ENCODE assay signal across 27 cellular contexts in the genomic region with DNA sequence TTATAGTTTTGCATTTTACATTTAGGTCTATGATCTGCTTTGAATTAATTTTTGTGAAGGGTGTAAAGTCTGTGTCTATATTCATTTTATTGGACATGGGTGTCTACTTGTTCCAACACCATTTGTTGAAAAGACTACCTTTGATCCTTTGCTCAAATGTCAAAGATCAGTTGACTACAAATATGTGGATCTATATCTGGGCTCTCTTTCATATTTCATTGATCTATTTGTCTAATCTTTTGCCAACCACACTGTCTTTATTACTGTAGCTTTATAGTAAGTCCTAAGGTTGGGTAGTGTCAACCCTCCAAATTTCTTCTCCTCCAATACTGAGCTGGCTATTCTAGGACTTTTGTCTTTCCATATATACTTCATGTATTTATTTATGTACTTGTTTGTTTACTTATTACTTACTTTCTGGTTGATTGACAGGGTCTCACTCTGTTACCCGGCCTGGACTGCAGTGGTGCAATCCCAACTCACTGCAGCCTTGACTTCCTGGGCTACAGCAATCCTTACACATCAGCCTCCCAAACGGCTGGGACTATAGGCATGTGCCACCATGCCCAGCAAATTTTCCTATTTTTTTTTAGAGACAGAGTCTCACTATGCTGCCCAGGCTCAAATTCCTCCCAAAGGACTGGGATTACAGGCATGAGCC. TPM values are rescaled to one million over a fixed set of nuclear protein-coding genes. Genes with fewer than 3 reads are reported as not detected.
DNase-seq lines count a peak whose midpoint lies in the region; ATAC-seq, FAIRE-seq and TF ChIP-seq lines count a peak whose summit lies in the region.
"Had no signal": no experiment of that assay in that cellular context is flagged by ENCODE, and none has a peak within 500 bp of the region (broad histone marks: within the 10 kb centered on the region; RNA-seq: fewer than 3 reads in every experiment).

No MANE protein-coding gene starts in this region.

- H3K9me3 Mint-ChIP-seq in CD8-positive, alpha-beta T cell = no peaks in the 10 kb centered on the region
- H3K9me3 Mint-ChIP-seq: CD4-positive, alpha-beta T cell; CD8-positive, alpha-beta memory T cell had no signal

- H3K36me3 ChIP-seq in CD8-positive, alpha-beta T cell (ENCODE audit: insufficient read depth, low read length) = peaks cover 24% of the 10 kb centered on the region
- H3K36me3 ChIP-seq in liver (ENCODE audit: control insufficient read depth in 4 of 4, insufficient read depth in 3 of 4, low read depth in 1 of 4, low read length in 3 of 4) = peaks cover 0 to 13% (median 3%) of the 10 kb centered on the region in 4 donors
- peaks cover 8 to 13% of the 10 kb centered on the region in 2 donors for H3K36me3 ChIP-seq in small intestine (ENCODE audit: control insufficient read depth in 2 of 2, insufficient read depth in 2 of 2, low read length in 2 of 2)

- H3K9me3 ChIP-seq in CD8-positive, alpha-beta T cell (ENCODE audit: low read length) = no peaks in the 10 kb centered on the region
- H3K9me3 ChIP-seq in liver (ENCODE audit: control insufficient read depth in 4 of 4, low read length in 3 of 4) (no peaks in the 10 kb centered on the region), small intestine (ENCODE audit: control insufficient read depth, low read depth) (no peaks in the 10 kb centered on the region)
- H3K9me3 ChIP-seq: A549, Caco-2 had no signal

- H3K27me3 ChIP-seq in CD8-positive, alpha-beta T cell (ENCODE audit: insufficient read depth, low read length) = no peaks in the 10 kb centered on the region
- H3K27me3 ChIP-seq in liver (ENCODE audit: control insufficient read depth in 4 of 4, insufficient read depth in 4 of 4, low read length in 3 of 4) (no peaks in the 10 kb centered on the region), small intestine (ENCODE audit: control insufficient read depth in 2 of 2, insufficient read depth in 2 of 2, low read length in 2 of 2) (no peaks in the 10 kb centered on the region)
- H3K27me3 ChIP-seq: BLaER1 treated with 17β-estradiol and CSF1 and Interleukin-3, amounts not matched to agents 10 nM and 100 nM had no signal

- no peak overlapping the region for H3K27ac ChIP-seq in CD8-positive, alpha-beta T cell (ENCODE audit: low read depth, low read length)
- no peak overlapping the region for H3K27ac ChIP-seq in liver (ENCODE audit: low read depth in 1 of 2, low read length in 2 of 2)
- no peak overlapping the region for H3K27ac ChIP-seq in small intestine (ENCODE audit: low read depth in 1 of 2, low read length in 1 of 2)
- H3K27ac ChIP-seq: 22Rv1; A549; BLaER1 treated with 17β-estradiol and CSF1 and Interleukin-3, amounts not matched to agents 10 nM and 100 nM; C4-2B had no signal

- FAIRE-seq in small intestine (lab: Jason Lieb, UNC) = no peak
- FAIRE-seq: A549, GM12878, GM12892, GM19239 had no signal

- no peak overlapping the region for H3K4me3 Mint-ChIP-seq in CD8-positive, alpha-beta T cell
- H3K4me3 Mint-ChIP-seq: B cell; CD4-positive, alpha-beta T cell; CD8-positive, alpha-beta memory T cell had no signal

- no peak overlapping the region for H3K9ac ChIP-seq in liver (ENCODE audit: low read depth in 1 of 2, low read length in 2 of 2)
- H3K9ac ChIP-seq: BLaER1 treated with 17β-estradiol and CSF1 and Interleukin-3, amounts not matched to agents 10 nM and 100 nM had no signal

- 45% methylated on average over 2 of the region's 2 CpGs for WGBS in liver
- 82 to 95% (median 88%) methylated on average over 2 of the region's 2 CpGs for WGBS in small intestine, 3 donors

- DNase-seq in CD8-positive, alpha-beta T cell = no peak
- DNase-seq in left lobe of liver (ENCODE audit: low spot score) (no peak), small intestine (peak; percentile 10), kidney glomerular epithelial cell (lab: John Stamatoyannopoulos, UW) (no peak), NCI-H69 (lab: John Stamatoyannopoulos, UW) (no peak)
- DNase-seq: AML-193; Caco-2; Calu3; CD4-positive, alpha-beta T cell; CD8-positive, alpha-beta memory T cell; DMS 273 treated with DMSO at 0.1 percent for 48 hours; DMS153; DMS53; DMS79; DND-41; EL; GDM1 had no signal

- no peak overlapping the region for H3K4me3 ChIP-seq in CD8-positive, alpha-beta T cell (ENCODE audit: low read depth, low read length)
- H3K4me3 ChIP-seq in liver (ENCODE audit: low read depth in 1 of 3, low read length in 3 of 3) (no peak overlapping the region), small intestine (ENCODE audit: low read depth in 1 of 2, low read length in 2 of 2) (no peak overlapping the region)
- H3K4me3 ChIP-seq: A549; BLaER1 treated with 17β-estradiol and CSF1 and Interleukin-3, amounts not matched to agents 10 nM and 100 nM; GM12878 had no signal

- TF ChIP-seq RAD21 in liver (IDR thresholded peaks at IDR 0.05) = no peak

- no peaks in the 10 kb centered on the region for H3K4me1 ChIP-seq in CD8-positive, alpha-beta T cell (ENCODE audit: insufficient read depth, low read length)
- peaks cover 4 to 21% (median 15%) of the 10 kb centered on the region in 4 donors for H3K4me1 ChIP-seq in liver (ENCODE audit: control insufficient read depth in 4 of 4, insufficient read depth in 4 of 4, low read length in 3 of 4)
- H3K4me1 ChIP-seq in small intestine (ENCODE audit: control insufficient read depth in 2 of 2, insufficient read depth in 1 of 2, low read depth in 1 of 2, low read length in 1 of 2) = no peaks in the 10 kb centered on the region
- H3K4me1 ChIP-seq: A549; BLaER1 treated with 17β-estradiol and CSF1 and Interleukin-3, amounts not matched to agents 10 nM and 100 nM; Caco-2 had no signal

- intact Hi-C loops in CD8-positive, alpha-beta T cell (cut with DNase I, micrococcal nuclease) = no loop called here

- POLR2A ChIA-PET in CD8-positive, alpha-beta T cell (lab: Charles Lee) = no interaction called here

- no peaks in the 10 kb centered on the region for H3K4me1 Mint-ChIP-seq in CD8-positive, alpha-beta T cell (ENCODE audit: low read depth)
- H3K4me1 Mint-ChIP-seq: B cell had no signal

- TF ChIP-seq POLR2A in GM18505 (IDR thresholded peaks at IDR 0.05; ENCODE audit: borderline replicate concordance, extremely low read depth, insufficient read depth, insufficient read length) = no peak

- H3K36me3 Mint-ChIP-seq in CD8-positive, alpha-beta T cell = peaks cover 87% of the 10 kb centered on the region

- H3K27me3 Mint-ChIP-seq in CD8-positive, alpha-beta T cell (ENCODE audit: low read depth) = no peaks in the 10 kb centered on the region
- H3K27me3 Mint-ChIP-seq: B cell; CD4-positive, alpha-beta T cell; CD8-positive, alpha-beta memory T cell had no signal

- H3K27ac Mint-ChIP-seq in CD8-positive, alpha-beta T cell = peak overlapping the region; percentile 45
- H3K27ac Mint-ChIP-seq: CD4-positive, alpha-beta T cell had no signal

- CTCF ChIA-PET in CD8-positive, alpha-beta T cell (lab: Charles Lee) = interaction anchor here (0.5 kb wide), 1 partner anchor 1270 kb away, joined by 4 read pairs; no protein-coding TSS in a partner anchor

- ATAC-seq in CD8-positive, alpha-beta T cell = no peak
- ATAC-seq in left lobe of liver (peak; percentile 15), GM18505 (IDR thresholded peaks at IDR 0.05; ENCODE audit: unreplicated experiment) (no peak)
- ATAC-seq: A549, GM12878 had no signal

- TF ChIP-seq CTCF in CD8-positive, alpha-beta T cell (IDR thresholded peaks at IDR 0.05) = no peak
- TF ChIP-seq CTCF in liver (IDR thresholded peaks at IDR 0.05; ENCODE audit: low read depth, low read length, missing input control) = no peak

TF ChIP-seq in liver, 16 proteins besides CTCF, POLR2A, EP300 and RAD21:
- TF ChIP-seq YY1 (IDR thresholded peaks at IDR 0.05) (peak; percentile 8), EGR1 (IDR thresholded peaks at IDR 0.05; ENCODE audit: low read depth in 2 of 2) (no peak), HNF4A (conservative IDR thresholded peaks at IDR 0.05) (peak; percentile 29 to 56)

RNA-seq across cellular contexts. Expression of a gene that starts 53.8 kb away (rescaled TPM):
- 10 to 100 TPM; 17.7 to 19.3 TPM for total RNA-seq in CD8-positive, alpha-beta T cell
- total RNA-seq in left lobe of liver = 6.6 TPM
- 1 to 10 TPM; 5.4 to 6.4 TPM for total RNA-seq in liver
- polyA plus RNA-seq in liver = 1 to 10 TPM; 1.0 to 3.1 TPM
- polyA plus RNA-seq in small intestine = 1 to 10 TPM in 1 of 3 donors, under 1 TPM in 2; 0.45 to 2.2 (median 0.54) TPM
